Comparison of ENCODE assay signal across 20 cellular contexts in the genomic region with DNA sequence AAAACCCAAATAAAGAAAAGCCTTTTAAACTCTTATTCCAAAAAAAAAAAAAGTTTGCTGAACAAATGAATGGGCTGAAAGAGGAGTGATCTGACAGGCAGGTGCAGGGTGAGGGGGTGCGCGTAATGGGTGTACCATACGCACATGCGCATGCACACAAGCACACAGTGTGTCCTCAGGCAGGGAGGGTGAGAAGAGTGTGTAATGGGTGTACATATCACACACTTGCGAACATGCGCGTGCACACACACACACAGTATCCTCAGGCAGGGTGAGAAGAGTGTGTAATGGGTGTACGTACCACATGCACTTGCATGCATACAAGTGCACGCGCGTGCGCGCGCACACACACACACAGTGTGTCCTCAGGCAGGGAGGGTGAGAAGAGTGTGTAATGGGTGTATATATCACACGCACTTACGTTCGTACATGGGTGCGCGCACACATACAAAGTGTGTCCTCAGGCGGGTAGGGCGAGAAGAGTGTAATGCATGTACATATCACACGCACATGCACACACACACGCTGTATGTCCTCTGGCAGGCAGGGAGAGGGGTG.
DNase-seq lines count a peak whose midpoint lies in the region; ATAC-seq, FAIRE-seq and TF ChIP-seq lines count a peak whose summit lies in the region.
"Had no signal": no experiment of that assay in that cellular context is flagged by ENCODE, and none has a peak within 500 bp of the region (broad histone marks: within the 10 kb centered on the region; RNA-seq: fewer than 3 reads in every experiment).

No MANE protein-coding gene starts in this region.

- no peak overlapping the region for H3K9ac ChIP-seq in kidney (ENCODE audit: low read length in 2 of 2)

- no peak for TF ChIP-seq CTCF in CD14-positive monocyte (IDR thresholded peaks at IDR 0.05)
- no peak for TF ChIP-seq CTCF in kidney (IDR thresholded peaks at IDR 0.05; ENCODE audit: borderline replicate concordance, extremely low read depth, insufficient read depth)
- TF ChIP-seq CTCF in sigmoid colon (IDR thresholded peaks at IDR 0.05) = no peak
- TF ChIP-seq CTCF in GM13976 (IDR thresholded peaks at IDR 0.05; ENCODE audit: borderline replicate concordance, control extremely low read depth, extremely low read depth, insufficient read depth, missing control alignments) = no peak

- peaks cover 0 to 9% of the 10 kb centered on the region in 2 donors for H3K4me1 ChIP-seq in kidney (ENCODE audit: control insufficient read depth in 1 of 2, insufficient read depth in 1 of 2, low read depth in 1 of 2, low read length in 2 of 2)
- no peaks in the 10 kb centered on the region for H3K4me1 ChIP-seq in sigmoid colon
- H3K4me1 ChIP-seq: HAP-1 had no signal

- 0 out of 2 replicates have a peak, but pooled peaks have one; percentile 19 for TF ChIP-seq POLR2A in H54 (IDR thresholded peaks at IDR 0.05; ENCODE audit: low read depth, low read length)
- no peak for TF ChIP-seq POLR2A in sigmoid colon (IDR thresholded peaks at IDR 0.05)

- intact Hi-C loops in CD14-positive monocyte (cut with micrococcal nuclease) (no loop called here), kidney (cut with DNase I) (no loop called here), sigmoid colon (cut with DNase I) (no loop called here)

- peaks cover 5 to 6% of the 10 kb centered on the region in 2 donors for H3K36me3 Mint-ChIP-seq in CD14-positive monocyte

- H3K9me3 Mint-ChIP-seq in CD14-positive monocyte = no peaks in the 10 kb centered on the region

- H3K9me3 ChIP-seq in kidney (ENCODE audit: control insufficient read depth in 1 of 2, low read length in 2 of 2) (no peaks in the 10 kb centered on the region), sigmoid colon (no peaks in the 10 kb centered on the region)
- H3K9me3 ChIP-seq: HAP-1 had no signal

- no peak for ATAC-seq in GM18502 (IDR thresholded peaks at IDR 0.05; ENCODE audit: poor library complexity, unreplicated experiment)

- FAIRE-seq in H54 (lab: Jason Lieb, UNC) (no peak), kidney (lab: Jason Lieb, UNC) (no peak)
- FAIRE-seq: GM19239 had no signal

- H3K4me3 Mint-ChIP-seq in CD14-positive monocyte = no peak overlapping the region

- no peaks in the 10 kb centered on the region for H3K4me1 Mint-ChIP-seq in CD14-positive monocyte

- H3K27me3 ChIP-seq in sigmoid colon = no peaks in the 10 kb centered on the region

- H3K27me3 Mint-ChIP-seq in CD14-positive monocyte (ENCODE audit: low read depth in 3 of 3) = no peaks in the 10 kb centered on the region

- no peak overlapping the region for H3K27ac Mint-ChIP-seq in CD14-positive monocyte

- H3K4me3 ChIP-seq in kidney (ENCODE audit: low read length in 2 of 2) (no peak overlapping the region), sigmoid colon (no peak overlapping the region)
- H3K4me3 ChIP-seq: HAP-1 had no signal

- peak; percentile 10 for DNase-seq in CD14-positive monocyte (ENCODE audit: low spot score)
- DNase-seq in H54 (ENCODE audit: insufficient read length, low spot score) = no peak
- peak; percentile 32 for DNase-seq in kidney
- DNase-seq in sigmoid colon = peak; percentile 46
- DNase-seq in GM13976 (ENCODE audit: low spot score) = no peak
- DNase-seq in stimulated activated CD4-positive, alpha-beta T cell treated with anti-CD3 and anti-CD28 coated beads, Interleukin-4, amount 100 ng/mL, for 1 hour = no peak
- DNase-seq: AML-193, COR-L47, DMS 273 treated with DMSO at 0.1 percent for 48 hours, DND-41, KBM-7, NCI-H1694 treated with DMSO at 0.1 percent for 48 hours, NCI-H2227 treated with DMSO at 0.1 percent for 48 hours, NCI-H524, NCI-H82, OCI-M1 had no signal

- H3K27ac ChIP-seq in kidney (ENCODE audit: low read depth in 2 of 2, low read length in 2 of 2) (no peak overlapping the region), sigmoid colon (no peak overlapping the region)
- H3K27ac ChIP-seq: C4-2B had no signal

- 93 to 98% methylated on average over 23 of the region's 23 CpGs for WGBS in sigmoid colon, 2 donors

- no peak for TF ChIP-seq EP300 in sigmoid colon (IDR thresholded peaks at IDR 0.05)

- peaks cover 0 to 3% of the 10 kb centered on the region in 2 donors for H3K36me3 ChIP-seq in kidney (ENCODE audit: control insufficient read depth in 1 of 2, insufficient read depth in 2 of 2, low read length in 2 of 2)
- peaks cover 0 to 12% (median 2%) of the 10 kb centered on the region in 4 donors for H3K36me3 ChIP-seq in sigmoid colon
- H3K36me3 ChIP-seq: HAP-1 had no signal

- in situ Hi-C loops in GM13976 (cut with MboI; ENCODE audit: low sequenced_read_pairs, unreplicated experiment) = no loop called here

Comparison
In these comparisons a context has a peak if more than half of its experiments do, and no peak if none do; other contexts are left out.
1. DNase-seq: peak in CD14-positive monocyte (single experiment), kidney (single experiment) and sigmoid colon (single experiment); none in H54 (single experiment), GM13976 (single experiment) and stimulated activated CD4-positive, alpha-beta T cell treated with anti-CD3 and anti-CD28 coated beads, Interleukin-4, amount 100 ng/mL, for 1 hour (single experiment).